ENCODE assay signal across 10 cellular contexts in genomic region chr18:22710628-22711380, GRCh38.
DNase-seq lines count a peak whose midpoint lies in the region; ATAC-seq and TF ChIP-seq lines count a peak whose summit lies in the region.
"Had no signal": no experiment of that assay in that cellular context is flagged by ENCODE, and none has a peak within 500 bp of the region (broad histone marks: within the 10 kb centered on the region; RNA-seq: fewer than 3 reads in every experiment).

No MANE protein-coding gene starts in this region.

- peak overlapping the region; percentile 16; the same call in 1 of the 2 replicates for H3K4me3 ChIP-seq in HUES6 (ENCODE audit: low read depth, low read length)
- peak overlapping the region; percentile 50 to 73 for H3K4me3 ChIP-seq in duodenal mucosa (ENCODE audit: low read depth in 1 of 2, low read length in 2 of 2)
- peak overlapping the region; percentile 23 to 58 (median 48) for H3K4me3 ChIP-seq in right lobe of liver
- peak overlapping the region; percentile 77 for H3K4me3 ChIP-seq in thoracic aorta

- no peak overlapping the region for H3K27ac ChIP-seq in HUES6 (ENCODE audit: low read depth, low read length)
- peak overlapping the region; percentile 26 for H3K27ac ChIP-seq in duodenal mucosa (ENCODE audit: low read depth, low read length)
- H3K27ac ChIP-seq in right lobe of liver: peak overlapping the region; percentile 81 to 95 (median 87)
- H3K27ac ChIP-seq in thoracic aorta: peak overlapping the region; percentile 26 to 73

- H3K9ac ChIP-seq in HUES6 (ENCODE audit: low read length): no peak overlapping the region
- peak overlapping the region; percentile 8 to 41 for H3K9ac ChIP-seq in duodenal mucosa (ENCODE audit: low read depth in 1 of 2, low read length in 2 of 2)

- intact Hi-C loops in right lobe of liver (cut with DNase I): no loop called here

- H3K9me3 ChIP-seq in HUES6 (ENCODE audit: control insufficient read depth, insufficient read depth, low read depth, low read length): no peaks in the 10 kb centered on the region
- no peaks in the 10 kb centered on the region for H3K9me3 ChIP-seq in duodenal mucosa (ENCODE audit: control insufficient read depth in 1 of 2, low read length in 2 of 2)
- no peaks in the 10 kb centered on the region for H3K9me3 ChIP-seq in right lobe of liver
- H3K9me3 ChIP-seq in thoracic aorta: no peaks in the 10 kb centered on the region

- 18% methylated on average over 5 of the region's 9 CpGs for WGBS in right lobe of liver (ENCODE audit: insufficient coverage, low coverage, low lambda C conversion rate, missing lambda C conversion rate)

- H3K27me3 ChIP-seq in HUES6 (ENCODE audit: control insufficient read depth, insufficient read depth, low read length) (no peaks in the 10 kb centered on the region), duodenal mucosa (ENCODE audit: control insufficient read depth in 1 of 2, insufficient read depth in 2 of 2, low read length in 2 of 2) (no peaks in the 10 kb centered on the region), right lobe of liver (no peaks in the 10 kb centered on the region), thoracic aorta (replicated peaks; ENCODE audit: insufficient read depth) (no peaks in the 10 kb centered on the region)

- TF ChIP-seq POLR2A in right lobe of liver (IDR thresholded peaks at IDR 0.05): no peak

- H3K4me1 ChIP-seq in HUES6 (ENCODE audit: control insufficient read depth, insufficient read depth, low read length) (peaks cover 7% of the 10 kb centered on the region; the same call in 1 of the 2 replicates), duodenal mucosa (ENCODE audit: control insufficient read depth in 1 of 2, insufficient read depth in 2 of 2, low read length in 2 of 2) (peaks cover 0 to 18% of the 10 kb centered on the region in 2 donors), right lobe of liver (peaks cover 0 to 12% (median 7%) of the 10 kb centered on the region in 4 donors), thoracic aorta (ENCODE audit: control insufficient read depth in 1 of 2, low read depth in 2 of 2) (peaks cover 18 to 37% of the 10 kb centered on the region in 2 donors)

- TF ChIP-seq CTCF in right lobe of liver (IDR thresholded peaks at IDR 0.05): no peak
- TF ChIP-seq CTCF in thoracic aorta (IDR thresholded peaks at IDR 0.05): no peak

- peak; percentile 76 to 89 (median 85) for ATAC-seq in right lobe of liver
- no peak for ATAC-seq in thoracic aorta (ENCODE audit: insufficient number of reproducible peaks, low FRiP score, low read depth)
- ATAC-seq in GM19023 (IDR thresholded peaks at IDR 0.05; ENCODE audit: unreplicated experiment): no peak
- no peak for ATAC-seq in GM19397 (IDR thresholded peaks at IDR 0.05; ENCODE audit: unreplicated experiment)
- ATAC-seq in GM18511 (IDR thresholded peaks at IDR 0.05; ENCODE audit: unreplicated experiment): no peak

- H3K36me3 ChIP-seq in HUES6 (ENCODE audit: control insufficient read depth, insufficient read depth, low read length) (no peaks in the 10 kb centered on the region), duodenal mucosa (ENCODE audit: control insufficient read depth in 1 of 2, insufficient read depth in 2 of 2, low read length in 2 of 2) (no peaks in the 10 kb centered on the region), right lobe of liver (no peaks in the 10 kb centered on the region), thoracic aorta (no peaks in the 10 kb centered on the region)

- DNase-seq in right lobe of liver (peak; percentile 56 to 71 (median 68)), thoracic aorta (ENCODE audit: low spot score) (peak; percentile 23)
- DNase-seq in activated CD4-positive, alpha-beta T cell treated with anti-CD3 and anti-CD28 coated beads for 4 hours: no peak
- DNase-seq: activated naive CD8-positive, alpha-beta T cell treated with anti-CD3 and anti-CD28 coated beads, Interleukin-2, amount 10 ng/mL, durations not matched to agents 7 days and 5 days; SIG-M5 had no signal

Comparison
In these comparisons a context has a peak if more than half of its experiments do, and no peak if none do; other contexts are left out.
1. H3K4me3 ChIP-seq: peak in every context shown above with its lines; median percentile 77 in thoracic aorta; 62 in duodenal mucosa; 48 in right lobe of liver; 16 in HUES6.
2. ATAC-seq: peak in right lobe of liver (4 of 4); none in thoracic aorta (single experiment), GM19023 (single experiment), GM19397 (single experiment) and GM18511 (single experiment).
3. DNase-seq: peak in right lobe of liver (3 of 3) and thoracic aorta (single experiment); none in activated CD4-positive, alpha-beta T cell treated with anti-CD3 and anti-CD28 coated beads for 4 hours (0 of 2).